In the genomic region with DNA sequence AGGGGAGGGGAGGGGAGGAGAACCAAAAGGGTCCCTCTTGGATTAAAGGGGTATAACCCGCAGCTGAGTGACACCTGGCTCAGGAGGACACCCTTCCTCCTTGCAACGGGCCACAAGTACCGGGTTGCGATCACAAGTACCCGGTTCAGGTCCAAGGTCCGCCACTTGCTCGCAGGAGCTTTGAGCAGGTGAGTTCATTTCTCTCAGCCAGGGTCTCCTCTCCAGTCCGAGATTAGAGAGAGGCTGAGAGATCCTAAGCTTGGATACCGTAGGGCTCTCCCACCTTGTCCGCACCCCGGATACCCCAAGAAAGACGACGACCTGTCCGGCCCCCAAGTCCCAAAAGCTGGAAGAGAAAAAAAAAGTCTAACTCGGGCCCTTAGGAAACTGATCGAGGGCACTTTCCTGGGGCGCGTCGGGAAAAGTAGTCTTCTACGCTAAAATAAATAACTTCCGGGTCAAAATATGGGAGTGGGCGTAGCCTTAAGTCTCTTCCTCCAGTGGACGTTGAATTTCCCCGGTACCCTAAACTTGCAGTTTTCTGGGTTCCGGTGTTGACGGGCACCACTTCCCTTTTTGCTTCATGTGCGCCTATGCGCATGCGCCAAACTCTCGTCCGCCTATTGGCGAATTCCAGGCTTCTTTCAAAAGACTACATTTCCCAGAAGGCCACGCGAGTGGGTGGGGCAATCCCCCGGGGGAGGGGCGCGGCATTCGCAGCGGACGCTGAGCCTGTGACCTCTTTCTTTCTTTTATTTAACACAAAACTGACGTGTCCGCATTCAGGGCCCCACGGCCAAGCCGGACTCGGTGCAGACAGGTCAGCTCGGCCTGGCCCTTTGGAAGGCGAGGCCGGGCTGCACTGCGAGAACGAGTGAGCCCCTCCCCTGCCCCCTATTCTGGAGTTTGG, we compare ENCODE assay signal across 8 cellular contexts. TPM values are rescaled to one million over a fixed set of nuclear protein-coding genes. Genes with fewer than 3 reads are reported as not detected.
DNase-seq lines count a peak whose midpoint lies in the region; ATAC-seq and TF ChIP-seq lines count a peak whose summit lies in the region.

No MANE protein-coding gene starts in this region.

- peak overlapping the region; percentile 77 for H3K4me3 ChIP-seq in LNCaP clone FGC (ENCODE audit: low read depth, low read length)

- peaks cover 7% of the 10 kb centered on the region for H3K4me1 Mint-ChIP-seq in activated T-helper 2 cell treated with anti-CD3 and anti-CD28 coated beads, Interferon-gamma antibody, Interleukin-2, Interleukin-4, amounts not matched to agents 10 μg/mL and 5 μg/mL and 100 μg/mL, durations not matched to agents 14 hours and 24 hours and 36 hours (ENCODE audit: low read depth)
- H3K4me1 Mint-ChIP-seq in naive thymus-derived CD8-positive, alpha-beta T cell: peaks cover 8 to 29% (median 19%) of the 10 kb centered on the region in 4 donors
- peaks cover 2 to 11% of the 10 kb centered on the region in 2 donors for H3K4me1 Mint-ChIP-seq in stimulated activated naive B cell treated with anti-CD40 and anti-IgM and Interleukin-4, amounts not matched to agents 10 μg/mL and 1 μg/mL and 100 μg/mL, for 72 hours

- peak overlapping the region; percentile 93 for H3K4me3 Mint-ChIP-seq in activated T-helper 2 cell treated with anti-CD3 and anti-CD28 coated beads, Interferon-gamma antibody, Interleukin-2, Interleukin-4, amounts not matched to agents 10 μg/mL and 5 μg/mL and 100 μg/mL, durations not matched to agents 14 hours and 24 hours and 36 hours (ENCODE audit: low read depth)
- peak overlapping the region; percentile 84 to 98 (median 95) for H3K4me3 Mint-ChIP-seq in naive thymus-derived CD8-positive, alpha-beta T cell
- peak overlapping the region; percentile 95 to 99 for H3K4me3 Mint-ChIP-seq in stimulated activated naive B cell treated with anti-CD40 and anti-IgM and Interleukin-4, amounts not matched to agents 10 μg/mL and 1 μg/mL and 100 μg/mL, for 72 hours

- DNase-seq in EL: peak; percentile 100
- peak; percentile 99 for DNase-seq in H4 (ENCODE audit: low spot score)
- peak; percentile 99 for DNase-seq in LNCaP clone FGC (ENCODE audit: low read depth)
- peak; percentile 99 for DNase-seq in RPMI8226
- DNase-seq in activated T-helper 2 cell treated with anti-CD3 and anti-CD28 coated beads, Interferon-gamma antibody, Interleukin-2, Interleukin-4, amounts not matched to agents 10 μg/mL and 5 μg/mL and 100 μg/mL, durations not matched to agents 14 hours and 24 hours and 36 hours (ENCODE audit: low spot score): peak; percentile 99
- DNase-seq in fibroblast of peridontal ligament (ENCODE audit: extremely low read depth): peak; percentile 100
- peak; percentile 96 to 100 (median 99) for DNase-seq in naive thymus-derived CD8-positive, alpha-beta T cell
- peak; percentile 98 for DNase-seq in stimulated activated naive B cell treated with anti-CD40 and anti-IgM and Interleukin-4, amounts not matched to agents 10 μg/mL and 1 μg/mL and 100 μg/mL, for 72 hours

- no peak for TF ChIP-seq CTCF in LNCaP clone FGC (IDR thresholded peaks at IDR 0.05; ENCODE audit: control insufficient read depth, extremely low read depth, insufficient read depth)

- peak overlapping the region; percentile 93 for H3K27ac Mint-ChIP-seq in activated T-helper 2 cell treated with anti-CD3 and anti-CD28 coated beads, Interferon-gamma antibody, Interleukin-2, Interleukin-4, amounts not matched to agents 10 μg/mL and 5 μg/mL and 100 μg/mL, durations not matched to agents 14 hours and 24 hours and 36 hours
- peak overlapping the region; percentile 74 to 99 (median 97) for H3K27ac Mint-ChIP-seq in naive thymus-derived CD8-positive, alpha-beta T cell
- peak overlapping the region; percentile 97 for H3K27ac Mint-ChIP-seq in stimulated activated naive B cell treated with anti-CD40 and anti-IgM and Interleukin-4, amounts not matched to agents 10 μg/mL and 1 μg/mL and 100 μg/mL, for 72 hours

- POLR2A ChIA-PET in naive thymus-derived CD8-positive, alpha-beta T cell (lab: Charles Lee): interaction anchor here (0.6 to 3.2 kb wide), 26 partner anchors 9 to 437 kb away, joined by 3 to 16 read pairs (median 4); a partner anchor contains a TSS

- peaks cover 5% of the 10 kb centered on the region for H3K36me3 Mint-ChIP-seq in activated T-helper 2 cell treated with anti-CD3 and anti-CD28 coated beads, Interferon-gamma antibody, Interleukin-2, Interleukin-4, amounts not matched to agents 10 μg/mL and 5 μg/mL and 100 μg/mL, durations not matched to agents 14 hours and 24 hours and 36 hours (ENCODE audit: low read depth)
- H3K36me3 Mint-ChIP-seq in naive thymus-derived CD8-positive, alpha-beta T cell: peaks cover 0 to 2% (median 0%) of the 10 kb centered on the region in 3 donors
- H3K36me3 Mint-ChIP-seq in stimulated activated naive B cell treated with anti-CD40 and anti-IgM and Interleukin-4, amounts not matched to agents 10 μg/mL and 1 μg/mL and 100 μg/mL, for 72 hours: peaks cover 0 to 3% of the 10 kb centered on the region in 2 donors

- intact Hi-C loops in activated T-helper 2 cell treated with anti-CD3 and anti-CD28 coated beads, Interferon-gamma antibody, Interleukin-2, Interleukin-4, amounts not matched to agents 10 μg/mL and 5 μg/mL and 100 μg/mL, durations not matched to agents 14 hours and 24 hours and 36 hours (cut with micrococcal nuclease): loop anchor here (1.0 to 10.0 kb wide), 5 partner anchors 8 to 296 kb away; a partner anchor contains a TSS

- H3K27me3 Mint-ChIP-seq in activated T-helper 2 cell treated with anti-CD3 and anti-CD28 coated beads, Interferon-gamma antibody, Interleukin-2, Interleukin-4, amounts not matched to agents 10 μg/mL and 5 μg/mL and 100 μg/mL, durations not matched to agents 14 hours and 24 hours and 36 hours (ENCODE audit: low read depth): no peaks in the 10 kb centered on the region
- H3K27me3 Mint-ChIP-seq in naive thymus-derived CD8-positive, alpha-beta T cell: no peaks in the 10 kb centered on the region
- H3K27me3 Mint-ChIP-seq in stimulated activated naive B cell treated with anti-CD40 and anti-IgM and Interleukin-4, amounts not matched to agents 10 μg/mL and 1 μg/mL and 100 μg/mL, for 72 hours: no peaks in the 10 kb centered on the region

- ATAC-seq in naive thymus-derived CD8-positive, alpha-beta T cell: peak; percentile 93 to 96
- peak; percentile 91 to 95 for ATAC-seq in stimulated activated naive B cell treated with anti-CD40 and anti-IgM and Interleukin-4, amounts not matched to agents 10 μg/mL and 1 μg/mL and 100 μg/mL, for 72 hours (replicated peaks)

- no peaks in the 10 kb centered on the region for H3K9me3 Mint-ChIP-seq in activated T-helper 2 cell treated with anti-CD3 and anti-CD28 coated beads, Interferon-gamma antibody, Interleukin-2, Interleukin-4, amounts not matched to agents 10 μg/mL and 5 μg/mL and 100 μg/mL, durations not matched to agents 14 hours and 24 hours and 36 hours
- H3K9me3 Mint-ChIP-seq in naive thymus-derived CD8-positive, alpha-beta T cell: no peaks in the 10 kb centered on the region
- H3K9me3 Mint-ChIP-seq in stimulated activated naive B cell treated with anti-CD40 and anti-IgM and Interleukin-4, amounts not matched to agents 10 μg/mL and 1 μg/mL and 100 μg/mL, for 72 hours: no peaks in the 10 kb centered on the region

RNA-seq across cellular contexts. Expression of a gene that starts 4.4 kb away (rescaled TPM):
- total RNA-seq in H4 (2014; rRNA removed; shearing (Covaris generic)): not detected in 2 replicates
- total RNA-seq in activated T-helper 2 cell treated with anti-CD3 and anti-CD28 coated beads, Interferon-gamma antibody, Interleukin-2, Interleukin-4, amounts not matched to agents 10 μg/mL and 5 μg/mL and 100 μg/mL, durations not matched to agents 14 hours and 24 hours and 36 hours: 0.46 and 0.75 TPM in 2 replicates
- total RNA-seq in naive thymus-derived CD8-positive, alpha-beta T cell: under 1 TPM in 1 of 2 experiments, not detected in 1; 0.85 TPM
- not detected for polyA plus RNA-seq in naive thymus-derived CD8-positive, alpha-beta T cell

RNA-seq across cellular contexts. Expression of a gene that starts 8.6 kb away (rescaled TPM):
- 0.35 and 3.3 TPM in 2 replicates for total RNA-seq in H4 (2014; rRNA removed; shearing (Covaris generic))
- total RNA-seq in activated T-helper 2 cell treated with anti-CD3 and anti-CD28 coated beads, Interferon-gamma antibody, Interleukin-2, Interleukin-4, amounts not matched to agents 10 μg/mL and 5 μg/mL and 100 μg/mL, durations not matched to agents 14 hours and 24 hours and 36 hours: 5.3 and 5.5 TPM in 2 replicates
- under 1 TPM; 0.44 to 0.99 TPM for total RNA-seq in naive thymus-derived CD8-positive, alpha-beta T cell
- 1 to 10 TPM in 1 of 3 donors, under 1 TPM in 2; 0.36 to 1.4 (median 0.59) TPM for polyA plus RNA-seq in naive thymus-derived CD8-positive, alpha-beta T cell

RNA-seq across cellular contexts. Expression of a gene that starts 9.4 kb away (rescaled TPM):
- total RNA-seq in H4 (2014; rRNA removed; shearing (Covaris generic)): 20.0 and 21.8 TPM in 2 replicates
- total RNA-seq in activated T-helper 2 cell treated with anti-CD3 and anti-CD28 coated beads, Interferon-gamma antibody, Interleukin-2, Interleukin-4, amounts not matched to agents 10 μg/mL and 5 μg/mL and 100 μg/mL, durations not matched to agents 14 hours and 24 hours and 36 hours: 131 and 136 TPM in 2 replicates
- total RNA-seq in naive thymus-derived CD8-positive, alpha-beta T cell: 10 to 100 TPM; 66.4 to 68.3 TPM
- polyA plus RNA-seq in naive thymus-derived CD8-positive, alpha-beta T cell: 1 to 10 TPM; 2.3 to 5.2 (median 2.7) TPM

RNA-seq across cellular contexts. Expression of a gene that starts 19.3 kb away (rescaled TPM):
- total RNA-seq in H4 (2014; rRNA removed; shearing (Covaris generic)): 1.4 and 2.0 TPM in 2 replicates
- 0.34 TPM in 1 of 2 replicates, not detected in the other for total RNA-seq in activated T-helper 2 cell treated with anti-CD3 and anti-CD28 coated beads, Interferon-gamma antibody, Interleukin-2, Interleukin-4, amounts not matched to agents 10 μg/mL and 5 μg/mL and 100 μg/mL, durations not matched to agents 14 hours and 24 hours and 36 hours
- not detected for total RNA-seq in naive thymus-derived CD8-positive, alpha-beta T cell
- polyA plus RNA-seq in naive thymus-derived CD8-positive, alpha-beta T cell: under 1 TPM in 1 of 3 donors, not detected in 2; 0.13 TPM

RNA-seq across cellular contexts. Expression of a gene that starts 36.4 kb away (rescaled TPM):
- total RNA-seq in H4 (2014; rRNA removed; shearing (Covaris generic)): 36.9 and 48.1 TPM in 2 replicates
- total RNA-seq in activated T-helper 2 cell treated with anti-CD3 and anti-CD28 coated beads, Interferon-gamma antibody, Interleukin-2, Interleukin-4, amounts not matched to agents 10 μg/mL and 5 μg/mL and 100 μg/mL, durations not matched to agents 14 hours and 24 hours and 36 hours: 75.4 and 76.8 TPM in 2 replicates
- 10 to 100 TPM; 54.7 to 56.8 TPM for total RNA-seq in naive thymus-derived CD8-positive, alpha-beta T cell
- 1 to 10 TPM; 1.1 to 1.8 (median 1.3) TPM for polyA plus RNA-seq in naive thymus-derived CD8-positive, alpha-beta T cell

Comparison
In these comparisons a context has a peak if more than half of its experiments do, and no peak if none do; other contexts are left out.
1. Peak in every context shown above with its lines: DNase-seq, ATAC-seq and H3K4me3 ChIP-seq.